Comparison of ENCODE assay signal across 19 cellular contexts in the genomic region with DNA sequence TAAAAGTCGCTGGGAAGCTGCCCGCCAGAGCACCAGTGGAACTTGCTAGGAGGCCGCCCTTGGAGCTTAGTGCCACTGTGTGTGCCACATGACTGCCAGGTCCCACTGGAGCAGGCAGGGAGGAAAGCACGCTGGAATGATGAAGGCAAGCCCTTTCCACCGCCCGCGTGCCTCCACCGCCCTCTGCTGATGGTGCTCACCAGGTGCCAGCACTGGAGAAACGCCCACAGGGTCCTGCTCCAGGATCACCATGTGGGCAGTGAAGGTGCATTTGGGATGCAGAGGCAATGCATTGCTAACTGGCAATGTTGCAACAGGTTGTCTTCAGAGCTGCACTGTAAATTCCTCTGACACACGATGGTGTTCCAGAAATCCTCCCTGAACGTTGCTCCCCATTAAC.
A peak's percentile ranks its signal among the peaks of the same experiment; 100 is the strongest.
DNase-seq lines count a peak whose midpoint lies in the region; ATAC-seq and TF ChIP-seq lines count a peak whose summit lies in the region.
"Had no signal": no experiment of that assay in that cellular context is flagged by ENCODE, and none has a peak within 500 bp of the region (broad histone marks: within the 10 kb centered on the region; RNA-seq: fewer than 3 reads in every experiment).

No MANE protein-coding gene starts in this region.

- TF ChIP-seq CTCF in WERI-Rb-1 (IDR thresholded peaks at IDR 0.05; ENCODE audit: low read depth, low read length) = peak; percentile 17; the same call in 1 of the 2 replicates
- TF ChIP-seq CTCF in type B pancreatic cell (conservative IDR thresholded peaks at IDR 0.05) = no peak

- CTCF ChIA-PET in T-cell (lab: Charles Lee) = no interaction called here

- H3K9me3 ChIP-seq in WERI-Rb-1 (ENCODE audit: severe bottlenecking) = no peaks in the 10 kb centered on the region
- H3K9me3 ChIP-seq: BLaER1 had no signal

- H3K36me3 Mint-ChIP-seq in type B pancreatic cell (peaks cover 6% of the 10 kb centered on the region), T-cell (no peaks in the 10 kb centered on the region)
- H3K36me3 Mint-ChIP-seq: CD8-positive, alpha-beta T cell had no signal

- H3K4me1 Mint-ChIP-seq in type B pancreatic cell (ENCODE audit: unreplicated experiment) (peaks cover 29% of the 10 kb centered on the region), T-cell (peaks cover 0 to 4% (median 0%) of the 10 kb centered on the region in 3 donors)

- peaks cover 12% of the 10 kb centered on the region for H3K9me3 Mint-ChIP-seq in type B pancreatic cell
- H3K9me3 Mint-ChIP-seq in T-cell = no peaks in the 10 kb centered on the region
- H3K9me3 Mint-ChIP-seq: CD8-positive, alpha-beta T cell had no signal

- H3K27ac Mint-ChIP-seq in type B pancreatic cell (peak overlapping the region; percentile 86), T-cell (no peak overlapping the region)
- H3K27ac Mint-ChIP-seq: CD8-positive, alpha-beta T cell; T-helper 17 cell had no signal

- POLR2A ChIA-PET in T-cell (lab: Charles Lee) = no interaction called here

- no peak overlapping the region for H3K4me3 ChIP-seq in WERI-Rb-1 (ENCODE audit: low read depth, low read length)
- H3K4me3 ChIP-seq: BLaER1 had no signal

- no peaks in the 10 kb centered on the region for H3K27me3 Mint-ChIP-seq in type B pancreatic cell
- peaks cover 24 to 30% of the 10 kb centered on the region in 2 donors for H3K27me3 Mint-ChIP-seq in T-cell

- H3K27me3 ChIP-seq in WERI-Rb-1 (ENCODE audit: insufficient read depth, low read depth, severe bottlenecking) = peaks cover 18% of the 10 kb centered on the region
- H3K27me3 ChIP-seq: BLaER1 had no signal

- no peak overlapping the region for H3K27ac ChIP-seq in WERI-Rb-1
- H3K27ac ChIP-seq: BLaER1 had no signal

- DNase-seq in SHP77 (lab: John Stamatoyannopoulos, UW) (peak; percentile 12 to 19), SHP77 treated with DMSO at 0.1 percent for 48 hours (lab: John Stamatoyannopoulos, UW) (no peak), HuH-7.5 (ENCODE audit: low spot score) (peak; percentile 25), WERI-Rb-1 (no peak), type B pancreatic cell (ENCODE audit: extremely low spot score, unreplicated experiment) (no peak), T-cell (no peak), DMS53 (lab: John Stamatoyannopoulos, UW) (no peak)
- no peak for DNase-seq in activated T-cell treated with anti-CD3 and anti-CD28 coated beads, Interleukin-2, amount 50 U/mL, for 48 hours
- DNase-seq: CD8-positive, alpha-beta T cell; DND-41; HCEC 1CT; KBM-7; NCI-H1048; NCI-H1436 treated with DMSO at 0.1 percent for 48 hours; NCI-H2081; NCI-H510A; SIG-M5; T-helper 17 cell had no signal

- H3K4me3 Mint-ChIP-seq in type B pancreatic cell (no peak overlapping the region), T-cell (no peak overlapping the region)
- H3K4me3 Mint-ChIP-seq: CD8-positive, alpha-beta T cell had no signal

- no peaks in the 10 kb centered on the region for H3K36me3 ChIP-seq in WERI-Rb-1
- H3K36me3 ChIP-seq: BLaER1 had no signal

- ATAC-seq in T-cell (replicated peaks in 1 of 4) = no peak
- ATAC-seq: CD8-positive, alpha-beta T cell; T-helper 17 cell had no signal

Comparison
In these comparisons a context has a peak if more than half of its experiments do, and no peak if none do; other contexts are left out.
1. DNase-seq: peak in SHP77 (2 of 2) and HuH-7.5 (single experiment); none in SHP77 treated with DMSO at 0.1 percent for 48 hours (single experiment), WERI-Rb-1 (single experiment), type B pancreatic cell (single experiment), activated T-cell treated with anti-CD3 and anti-CD28 coated beads, Interleukin-2, amount 50 U/mL, for 48 hours (0 of 2), T-cell (0 of 34) and DMS53 (single experiment).